Comparison of ENCODE assay signal across 1 cellular context in the genomic region with DNA sequence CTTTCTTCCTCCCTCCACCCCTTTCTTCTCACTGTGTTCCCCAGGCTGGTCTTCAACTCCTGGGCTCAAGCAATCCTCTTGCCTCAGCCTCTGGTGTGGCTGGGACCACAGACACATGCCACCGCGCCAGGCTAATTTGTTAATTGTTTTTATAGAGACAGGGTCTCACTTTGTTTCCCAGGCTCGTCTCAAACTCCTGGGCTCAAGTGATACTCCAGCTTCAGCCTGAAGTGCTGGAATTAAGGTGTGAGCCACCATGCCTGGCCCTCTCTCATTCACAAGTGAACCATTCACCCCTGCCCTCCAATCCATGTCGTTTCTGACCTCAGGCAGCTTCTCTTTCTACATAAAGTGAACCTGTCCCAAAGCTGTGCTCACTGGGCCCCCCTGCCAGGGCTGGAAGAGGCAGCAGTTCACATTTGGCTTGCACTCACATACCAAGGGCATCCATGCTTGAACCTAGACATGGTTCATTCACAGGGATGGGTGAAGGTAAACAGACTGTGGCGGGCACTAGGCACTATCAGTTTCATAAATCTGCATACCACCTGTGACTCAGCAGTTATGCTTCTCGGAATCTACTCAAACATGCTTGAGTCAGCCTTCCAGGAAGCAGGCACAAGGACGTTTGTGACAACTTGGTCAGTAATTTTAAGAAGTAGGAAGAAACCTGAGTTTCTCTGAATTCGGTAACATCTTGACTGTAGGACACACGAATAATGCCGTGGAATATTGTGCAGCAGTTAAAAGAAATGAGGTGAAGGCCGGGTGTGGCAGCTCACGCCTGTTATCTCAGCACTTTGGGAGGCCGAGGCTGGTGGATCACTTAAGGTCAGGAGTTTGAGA.
TF ChIP-seq lines count a peak whose summit lies in the region.

No MANE protein-coding gene starts in this region.

TF ChIP-seq in K562, 482 proteins besides CTCF, POLR2A, EP300 and RAD21 (continued from another document):
- TF ChIP-seq, protein P1, sequence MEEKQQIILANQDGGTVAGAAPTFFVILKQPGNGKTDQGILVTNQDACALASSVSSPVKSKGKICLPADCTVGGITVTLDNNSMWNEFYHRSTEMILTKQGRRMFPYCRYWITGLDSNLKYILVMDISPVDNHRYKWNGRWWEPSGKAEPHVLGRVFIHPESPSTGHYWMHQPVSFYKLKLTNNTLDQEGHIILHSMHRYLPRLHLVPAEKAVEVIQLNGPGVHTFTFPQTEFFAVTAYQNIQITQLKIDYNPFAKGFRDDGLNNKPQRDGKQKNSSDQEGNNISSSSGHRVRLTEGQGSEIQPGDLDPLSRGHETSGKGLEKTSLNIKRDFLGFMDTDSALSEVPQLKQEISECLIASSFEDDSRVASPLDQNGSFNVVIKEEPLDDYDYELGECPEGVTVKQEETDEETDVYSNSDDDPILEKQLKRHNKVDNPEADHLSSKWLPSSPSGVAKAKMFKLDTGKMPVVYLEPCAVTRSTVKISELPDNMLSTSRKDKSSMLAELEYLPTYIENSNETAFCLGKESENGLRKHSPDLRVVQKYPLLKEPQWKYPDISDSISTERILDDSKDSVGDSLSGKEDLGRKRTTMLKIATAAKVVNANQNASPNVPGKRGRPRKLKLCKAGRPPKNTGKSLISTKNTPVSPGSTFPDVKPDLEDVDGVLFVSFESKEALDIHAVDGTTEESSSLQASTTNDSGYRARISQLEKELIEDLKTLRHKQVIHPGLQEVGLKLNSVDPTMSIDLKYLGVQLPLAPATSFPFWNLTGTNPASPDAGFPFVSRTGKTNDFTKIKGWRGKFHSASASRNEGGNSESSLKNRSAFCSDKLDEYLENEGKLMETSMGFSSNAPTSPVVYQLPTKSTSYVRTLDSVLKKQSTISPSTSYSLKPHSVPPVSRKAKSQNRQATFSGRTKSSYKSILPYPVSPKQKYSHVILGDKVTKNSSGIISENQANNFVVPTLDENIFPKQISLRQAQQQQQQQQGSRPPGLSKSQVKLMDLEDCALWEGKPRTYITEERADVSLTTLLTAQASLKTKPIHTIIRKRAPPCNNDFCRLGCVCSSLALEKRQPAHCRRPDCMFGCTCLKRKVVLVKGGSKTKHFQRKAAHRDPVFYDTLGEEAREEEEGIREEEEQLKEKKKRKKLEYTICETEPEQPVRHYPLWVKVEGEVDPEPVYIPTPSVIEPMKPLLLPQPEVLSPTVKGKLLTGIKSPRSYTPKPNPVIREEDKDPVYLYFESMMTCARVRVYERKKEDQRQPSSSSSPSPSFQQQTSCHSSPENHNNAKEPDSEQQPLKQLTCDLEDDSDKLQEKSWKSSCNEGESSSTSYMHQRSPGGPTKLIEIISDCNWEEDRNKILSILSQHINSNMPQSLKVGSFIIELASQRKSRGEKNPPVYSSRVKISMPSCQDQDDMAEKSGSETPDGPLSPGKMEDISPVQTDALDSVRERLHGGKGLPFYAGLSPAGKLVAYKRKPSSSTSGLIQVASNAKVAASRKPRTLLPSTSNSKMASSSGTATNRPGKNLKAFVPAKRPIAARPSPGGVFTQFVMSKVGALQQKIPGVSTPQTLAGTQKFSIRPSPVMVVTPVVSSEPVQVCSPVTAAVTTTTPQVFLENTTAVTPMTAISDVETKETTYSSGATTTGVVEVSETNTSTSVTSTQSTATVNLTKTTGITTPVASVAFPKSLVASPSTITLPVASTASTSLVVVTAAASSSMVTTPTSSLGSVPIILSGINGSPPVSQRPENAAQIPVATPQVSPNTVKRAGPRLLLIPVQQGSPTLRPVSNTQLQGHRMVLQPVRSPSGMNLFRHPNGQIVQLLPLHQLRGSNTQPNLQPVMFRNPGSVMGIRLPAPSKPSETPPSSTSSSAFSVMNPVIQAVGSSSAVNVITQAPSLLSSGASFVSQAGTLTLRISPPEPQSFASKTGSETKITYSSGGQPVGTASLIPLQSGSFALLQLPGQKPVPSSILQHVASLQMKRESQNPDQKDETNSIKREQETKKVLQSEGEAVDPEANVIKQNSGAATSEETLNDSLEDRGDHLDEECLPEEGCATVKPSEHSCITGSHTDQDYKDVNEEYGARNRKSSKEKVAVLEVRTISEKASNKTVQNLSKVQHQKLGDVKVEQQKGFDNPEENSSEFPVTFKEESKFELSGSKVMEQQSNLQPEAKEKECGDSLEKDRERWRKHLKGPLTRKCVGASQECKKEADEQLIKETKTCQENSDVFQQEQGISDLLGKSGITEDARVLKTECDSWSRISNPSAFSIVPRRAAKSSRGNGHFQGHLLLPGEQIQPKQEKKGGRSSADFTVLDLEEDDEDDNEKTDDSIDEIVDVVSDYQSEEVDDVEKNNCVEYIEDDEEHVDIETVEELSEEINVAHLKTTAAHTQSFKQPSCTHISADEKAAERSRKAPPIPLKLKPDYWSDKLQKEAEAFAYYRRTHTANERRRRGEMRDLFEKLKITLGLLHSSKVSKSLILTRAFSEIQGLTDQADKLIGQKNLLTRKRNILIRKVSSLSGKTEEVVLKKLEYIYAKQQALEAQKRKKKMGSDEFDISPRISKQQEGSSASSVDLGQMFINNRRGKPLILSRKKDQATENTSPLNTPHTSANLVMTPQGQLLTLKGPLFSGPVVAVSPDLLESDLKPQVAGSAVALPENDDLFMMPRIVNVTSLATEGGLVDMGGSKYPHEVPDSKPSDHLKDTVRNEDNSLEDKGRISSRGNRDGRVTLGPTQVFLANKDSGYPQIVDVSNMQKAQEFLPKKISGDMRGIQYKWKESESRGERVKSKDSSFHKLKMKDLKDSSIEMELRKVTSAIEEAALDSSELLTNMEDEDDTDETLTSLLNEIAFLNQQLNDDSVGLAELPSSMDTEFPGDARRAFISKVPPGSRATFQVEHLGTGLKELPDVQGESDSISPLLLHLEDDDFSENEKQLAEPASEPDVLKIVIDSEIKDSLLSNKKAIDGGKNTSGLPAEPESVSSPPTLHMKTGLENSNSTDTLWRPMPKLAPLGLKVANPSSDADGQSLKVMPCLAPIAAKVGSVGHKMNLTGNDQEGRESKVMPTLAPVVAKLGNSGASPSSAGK (IDR thresholded peaks at IDR 0.05): no peak; the same call in 1 of the 2 replicates
- TF ChIP-seq ZC3H8 (IDR thresholded peaks at IDR 0.05): no peak
- TF ChIP-seq, protein P2, sequence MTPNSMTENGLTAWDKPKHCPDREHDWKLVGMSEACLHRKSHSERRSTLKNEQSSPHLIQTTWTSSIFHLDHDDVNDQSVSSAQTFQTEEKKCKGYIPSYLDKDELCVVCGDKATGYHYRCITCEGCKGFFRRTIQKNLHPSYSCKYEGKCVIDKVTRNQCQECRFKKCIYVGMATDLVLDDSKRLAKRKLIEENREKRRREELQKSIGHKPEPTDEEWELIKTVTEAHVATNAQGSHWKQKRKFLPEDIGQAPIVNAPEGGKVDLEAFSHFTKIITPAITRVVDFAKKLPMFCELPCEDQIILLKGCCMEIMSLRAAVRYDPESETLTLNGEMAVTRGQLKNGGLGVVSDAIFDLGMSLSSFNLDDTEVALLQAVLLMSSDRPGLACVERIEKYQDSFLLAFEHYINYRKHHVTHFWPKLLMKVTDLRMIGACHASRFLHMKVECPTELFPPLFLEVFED (CRISPR knock-in tag; conservative IDR thresholded peaks at IDR 0.05): 0 out of 2 replicates have a peak, but pooled peaks have one; percentile 13
- TF ChIP-seq NFE2 (IDR thresholded peaks at IDR 0.05; ENCODE audit: low read depth): peak; percentile 100
- no peak for TF ChIP-seq ETS2 (tag; IDR thresholded peaks at IDR 0.05; ENCODE audit: borderline replicate concordance, poor library complexity, severe bottlenecking)
- TF ChIP-seq, protein P3, sequence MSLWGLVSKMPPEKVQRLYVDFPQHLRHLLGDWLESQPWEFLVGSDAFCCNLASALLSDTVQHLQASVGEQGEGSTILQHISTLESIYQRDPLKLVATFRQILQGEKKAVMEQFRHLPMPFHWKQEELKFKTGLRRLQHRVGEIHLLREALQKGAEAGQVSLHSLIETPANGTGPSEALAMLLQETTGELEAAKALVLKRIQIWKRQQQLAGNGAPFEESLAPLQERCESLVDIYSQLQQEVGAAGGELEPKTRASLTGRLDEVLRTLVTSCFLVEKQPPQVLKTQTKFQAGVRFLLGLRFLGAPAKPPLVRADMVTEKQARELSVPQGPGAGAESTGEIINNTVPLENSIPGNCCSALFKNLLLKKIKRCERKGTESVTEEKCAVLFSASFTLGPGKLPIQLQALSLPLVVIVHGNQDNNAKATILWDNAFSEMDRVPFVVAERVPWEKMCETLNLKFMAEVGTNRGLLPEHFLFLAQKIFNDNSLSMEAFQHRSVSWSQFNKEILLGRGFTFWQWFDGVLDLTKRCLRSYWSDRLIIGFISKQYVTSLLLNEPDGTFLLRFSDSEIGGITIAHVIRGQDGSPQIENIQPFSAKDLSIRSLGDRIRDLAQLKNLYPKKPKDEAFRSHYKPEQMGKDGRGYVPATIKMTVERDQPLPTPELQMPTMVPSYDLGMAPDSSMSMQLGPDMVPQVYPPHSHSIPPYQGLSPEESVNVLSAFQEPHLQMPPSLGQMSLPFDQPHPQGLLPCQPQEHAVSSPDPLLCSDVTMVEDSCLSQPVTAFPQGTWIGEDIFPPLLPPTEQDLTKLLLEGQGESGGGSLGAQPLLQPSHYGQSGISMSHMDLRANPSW (CRISPR knock-in tag; IDR thresholded peaks at IDR 0.05): no peak
- TF ChIP-seq TBP (optimal IDR thresholded peaks at IDR 0.05; ENCODE audit: low read depth, low read length): no peak
- TF ChIP-seq, protein P4, sequence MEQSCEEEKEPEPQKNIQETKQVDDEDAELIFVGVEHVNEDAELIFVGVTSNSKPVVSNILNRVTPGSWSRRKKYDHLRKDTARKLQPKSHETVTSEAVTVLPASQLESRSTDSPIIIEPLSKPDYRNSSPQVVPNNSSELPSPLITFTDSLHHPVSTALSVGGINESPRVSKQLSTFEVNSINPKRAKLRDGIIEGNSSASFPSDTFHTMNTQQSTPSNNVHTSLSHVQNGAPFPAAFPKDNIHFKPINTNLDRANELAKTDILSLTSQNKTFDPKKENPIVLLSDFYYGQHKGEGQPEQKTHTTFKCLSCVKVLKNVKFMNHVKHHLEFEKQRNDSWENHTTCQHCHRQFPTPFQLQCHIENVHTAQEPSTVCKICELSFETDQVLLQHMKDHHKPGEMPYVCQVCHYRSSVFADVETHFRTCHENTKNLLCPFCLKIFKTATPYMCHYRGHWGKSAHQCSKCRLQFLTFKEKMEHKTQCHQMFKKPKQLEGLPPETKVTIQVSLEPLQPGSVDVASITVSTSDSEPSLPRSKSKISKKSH (CRISPR knock-in tag; IDR thresholded peaks at IDR 0.05): no peak
- TF ChIP-seq TCFL5 (CRISPR knock-in tag; conservative IDR thresholded peaks at IDR 0.05): peak; percentile 70; the same call in 1 of the 2 replicates
- TF ChIP-seq EP400 (IDR thresholded peaks at IDR 0.05): peak; percentile 77
- TF ChIP-seq NFATC3 (IDR thresholded peaks at IDR 0.05): no peak
- TF ChIP-seq HLTF (IDR thresholded peaks at IDR 0.05): no peak
- TF ChIP-seq RBM14 (IDR thresholded peaks at IDR 0.05; ENCODE audit: borderline replicate concordance, insufficient read depth, low read depth, low read length): no peak
- no peak for TF ChIP-seq COPS2 (conservative IDR thresholded peaks at IDR 0.05)
- no peak for TF ChIP-seq SMARCB1 (IDR thresholded peaks at IDR 0.05; ENCODE audit: insufficient read length, low read depth)
- no peak for TF ChIP-seq SMARCA5 (IDR thresholded peaks at IDR 0.05)
